Comparison of ENCODE assay signal across 8 cellular contexts in genomic region chr11:13277719-13278619, GRCh38. TPM values are rescaled to one million over a fixed set of nuclear protein-coding genes. Genes with fewer than 3 reads are reported as not detected.
DNase-seq lines count a peak whose midpoint lies in the region; ATAC-seq lines count a peak whose summit lies in the region.

Gene BMAL1 (plus strand): TSS chr11:13277790. CDS start chr11:13354309, 76,519 bp downstream.

- peaks cover 1% of the 10 kb centered on the region for H3K36me3 Mint-ChIP-seq in IgD-negative memory B cell

- H3K27me3 Mint-ChIP-seq in IgD-negative memory B cell, result peaks cover 12% of the 10 kb centered on the region

- H3K27me3 ChIP-seq in mononuclear cell (ENCODE audit: insufficient read depth, low read length), result peaks cover 30% of the 10 kb centered on the region

- peak within 1 kb of the TSS; percentile 93 to 96 (median 94) for H3K27ac Mint-ChIP-seq in IgD-negative memory B cell

- H3K9me3 Mint-ChIP-seq in IgD-negative memory B cell, result no peaks in the 10 kb centered on the region

- peak within 1 kb of the TSS; percentile 93 for H3K4me3 ChIP-seq in mononuclear cell (ENCODE audit: low read length)

- H3K9me3 ChIP-seq in mononuclear cell (ENCODE audit: low read depth, low read length), result no peaks in the 10 kb centered on the region

- H3K4me3 Mint-ChIP-seq in IgD-negative memory B cell, result peak within 1 kb of the TSS; percentile 97 to 99 (median 98)

- peaks cover 26 to 45% (median 30%) of the 10 kb centered on the region in 3 donors for H3K4me1 Mint-ChIP-seq in IgD-negative memory B cell

- DNase-seq in ELR (ENCODE audit: low read depth) (peak; percentile 42), COR-L47 (lab: John Stamatoyannopoulos, UW) (no peak)
- DNase-seq in activated CD4-positive, alpha-beta T cell treated with anti-CD3 and anti-CD28 coated beads, Interleukin-2, amount 50 U/mL, for 48 hours, result peak; percentile 61 to 68
- peak; percentile 42 for DNase-seq in effector CD4-positive, alpha-beta T cell
- DNase-seq in stimulated activated CD8-positive, alpha-beta memory T cell treated with anti-CD3 and anti-CD28 coated beads, Interleukin-7, amount 100 ng/mL, for 1 hour (ENCODE audit: low read depth in 2 of 2), result peak; percentile 11 to 13

- H3K4me1 ChIP-seq in mononuclear cell (ENCODE audit: insufficient read depth, low read length), result peaks cover 39% of the 10 kb centered on the region

- peak; percentile 25 for ATAC-seq in GM21526 (IDR thresholded peaks at IDR 0.05; ENCODE audit: low FRiP score, unreplicated experiment)

RNA-seq across cellular contexts. Expression of gene BMAL1, which starts in this region (rescaled TPM):
- polyA plus RNA-seq in IgD-negative memory B cell, result 8.9 TPM
- total RNA-seq in mononuclear cell, result 89.9 TPM
